28 cellular contexts compared by ENCODE assay signal in genomic region chr16:30603945-30604315, GRCh38. TPM values are rescaled to one million over a fixed set of nuclear protein-coding genes. Genes with fewer than 3 reads are reported as not detected.
DNase-seq lines count a peak whose midpoint lies in the region; ATAC-seq and TF ChIP-seq lines count a peak whose summit lies in the region.
"Had no signal": no experiment of that assay in that cellular context is flagged by ENCODE, and none has a peak within 500 bp of the region (broad histone marks: within the 10 kb centered on the region; RNA-seq: fewer than 3 reads in every experiment).

No MANE protein-coding gene starts in this region.

- no peak for TF ChIP-seq CTCF in hepatocyte (IDR thresholded peaks at IDR 0.05; ENCODE audit: poor library complexity)

- no peaks in the 10 kb centered on the region for H3K9me2 ChIP-seq in hepatocyte (replicated peaks; ENCODE audit: insufficient read depth)
- H3K9me2 ChIP-seq: SK-N-SH had no signal

- peaks cover 11% of the 10 kb centered on the region for H3K4me1 Mint-ChIP-seq in stimulated activated naive CD8-positive, alpha-beta T cell treated with anti-CD3 and anti-CD28 coated beads, Interleukin-15, Interleukin-2, amounts not matched to agents 100 ng/mL and 50 ng/mL, for 24 hours (ENCODE audit: low read depth)
- H3K4me1 Mint-ChIP-seq in stimulated activated naive CD8-positive, alpha-beta T cell treated with anti-CD3 and anti-CD28 coated beads, Interleukin-15, amount 100 ng/mL, for 72 hours, result peaks cover 23% of the 10 kb centered on the region
- H3K4me1 Mint-ChIP-seq: endodermal cell, GM23338 had no signal

- no peaks in the 10 kb centered on the region for H3K9me3 ChIP-seq in hepatocyte (ENCODE audit: low read depth)
- H3K9me3 ChIP-seq: adrenal gland; BLaER1 treated with 17β-estradiol and CSF1 and Interleukin-3, amounts not matched to agents 10 nM and 100 nM; colonic mucosa; psoas muscle; SK-N-SH; testis; vagina had no signal

- H3K27me3 ChIP-seq in hepatocyte, result no peaks in the 10 kb centered on the region
- H3K27me3 ChIP-seq: adrenal gland; BLaER1 treated with 17β-estradiol and CSF1 and Interleukin-3, amounts not matched to agents 10 nM and 100 nM; colonic mucosa; testis; vagina had no signal

- WGBS in hepatocyte (ENCODE audit: low lambda C conversion rate, missing lambda C conversion rate), result 87% methylated on average over 7 of the region's 7 CpGs

- no peak overlapping the region for H3K4me2 ChIP-seq in hepatocyte
- H3K4me2 ChIP-seq: GM23338, SK-N-SH had no signal

- no peak overlapping the region for H2AFZ ChIP-seq in hepatocyte
- H2AFZ ChIP-seq: GM23338 had no signal

- H3K4me3 Mint-ChIP-seq in stimulated activated naive CD8-positive, alpha-beta T cell treated with anti-CD3 and anti-CD28 coated beads, Interleukin-15, Interleukin-2, amounts not matched to agents 100 ng/mL and 50 ng/mL, for 24 hours, result no peak overlapping the region
- no peak overlapping the region for H3K4me3 Mint-ChIP-seq in stimulated activated naive CD8-positive, alpha-beta T cell treated with anti-CD3 and anti-CD28 coated beads, Interleukin-15, amount 100 ng/mL, for 72 hours
- H3K4me3 Mint-ChIP-seq: endodermal cell, GM23338 had no signal

- H3K36me3 ChIP-seq in hepatocyte (replicated peaks; ENCODE audit: insufficient read depth, low read depth), result no peaks in the 10 kb centered on the region

- DNase-seq in stimulated activated naive CD8-positive, alpha-beta T cell treated with anti-CD3 and anti-CD28 coated beads, Interleukin-15, amount 100 ng/mL, for 72 hours, result no peak
- peak; percentile 28 for DNase-seq in hepatocyte (ENCODE audit: low spot score)
- DNase-seq in stimulated activated CD4-positive, alpha-beta T cell treated with anti-CD3 and anti-CD28 coated beads, Interleukin-4, amount 100 ng/mL, for 1 hour, result no peak
- DNase-seq: activated gamma-delta T cell; activated T-cell treated with anti-CD3 and anti-CD28 coated beads, Interleukin-2, amount 50 U/mL, for 1 hour; adrenal gland; colonic mucosa; COR-L47; DMS79; endodermal cell; kidney glomerular epithelial cell; mesendoderm; NCI-H1105 treated with DMSO at 0.1 percent for 48 hours; NCI-H2081; NCI-H345; NCI-H748 treated with DMSO at 0.1 percent for 48 hours; nucleus accumbens; psoas muscle; RPMI8226; SK-N-SH; T-helper 2 cell; testis had no signal

- peaks cover 18% of the 10 kb centered on the region for H3K79me2 ChIP-seq in hepatocyte

- H3K27me3 Mint-ChIP-seq in stimulated activated naive CD8-positive, alpha-beta T cell treated with anti-CD3 and anti-CD28 coated beads, Interleukin-15, Interleukin-2, amounts not matched to agents 100 ng/mL and 50 ng/mL, for 24 hours, result no peaks in the 10 kb centered on the region
- H3K27me3 Mint-ChIP-seq in stimulated activated naive CD8-positive, alpha-beta T cell treated with anti-CD3 and anti-CD28 coated beads, Interleukin-15, amount 100 ng/mL, for 72 hours, result no peaks in the 10 kb centered on the region

- no peak overlapping the region for H3K4me3 ChIP-seq in hepatocyte
- H3K4me3 ChIP-seq: adrenal gland; BLaER1 treated with 17β-estradiol and CSF1 and Interleukin-3, amounts not matched to agents 10 nM and 100 nM; colonic mucosa; GM23338; psoas muscle; vagina had no signal

- H3K9me3 Mint-ChIP-seq in stimulated activated naive CD8-positive, alpha-beta T cell treated with anti-CD3 and anti-CD28 coated beads, Interleukin-15, Interleukin-2, amounts not matched to agents 100 ng/mL and 50 ng/mL, for 24 hours, result no peaks in the 10 kb centered on the region
- no peaks in the 10 kb centered on the region for H3K9me3 Mint-ChIP-seq in stimulated activated naive CD8-positive, alpha-beta T cell treated with anti-CD3 and anti-CD28 coated beads, Interleukin-15, amount 100 ng/mL, for 72 hours
- H3K9me3 Mint-ChIP-seq: endodermal cell had no signal

- no peak for ATAC-seq in stimulated activated naive CD8-positive, alpha-beta T cell treated with anti-CD3 and anti-CD28 coated beads, Interleukin-15, amount 100 ng/mL, for 72 hours
- no peak for ATAC-seq in GM19035 (IDR thresholded peaks at IDR 0.05; ENCODE audit: unreplicated experiment)
- ATAC-seq in GM19467 (IDR thresholded peaks at IDR 0.05; ENCODE audit: unreplicated experiment), result no peak

- H3K36me3 Mint-ChIP-seq in stimulated activated naive CD8-positive, alpha-beta T cell treated with anti-CD3 and anti-CD28 coated beads, Interleukin-15, Interleukin-2, amounts not matched to agents 100 ng/mL and 50 ng/mL, for 24 hours (ENCODE audit: low read depth), result peaks cover 39% of the 10 kb centered on the region

- H3K27ac Mint-ChIP-seq in stimulated activated naive CD8-positive, alpha-beta T cell treated with anti-CD3 and anti-CD28 coated beads, Interleukin-15, Interleukin-2, amounts not matched to agents 100 ng/mL and 50 ng/mL, for 24 hours, result peak overlapping the region; percentile 0
- no peak overlapping the region for H3K27ac Mint-ChIP-seq in stimulated activated naive CD8-positive, alpha-beta T cell treated with anti-CD3 and anti-CD28 coated beads, Interleukin-15, amount 100 ng/mL, for 72 hours
- H3K27ac Mint-ChIP-seq: endodermal cell, GM23338 had no signal

- H4K20me1 ChIP-seq in hepatocyte (ENCODE audit: insufficient read depth, poor library complexity, severe bottlenecking), result no peaks in the 10 kb centered on the region

- H3K4me1 ChIP-seq in hepatocyte (ENCODE audit: insufficient read depth), result peaks cover 3% of the 10 kb centered on the region

- H3K27ac ChIP-seq in hepatocyte, result no peak overlapping the region
- H3K27ac ChIP-seq: colonic mucosa, psoas muscle, testis, vagina had no signal

RNA-seq across cellular contexts. Expression of gene ZNF689, which starts 6.3 kb away (rescaled TPM):
- 7.1 and 8.0 TPM in 2 replicates for total RNA-seq in hepatocyte
- polyA plus RNA-seq in hepatocyte, result 5.6 and 8.7 TPM in 2 replicates

RNA-seq across cellular contexts. Expression of gene ZNF785, which starts 18.4 kb away (rescaled TPM):
- total RNA-seq in hepatocyte, result 10.8 and 11.7 TPM in 2 replicates
- 7.3 and 10.0 TPM in 2 replicates for polyA plus RNA-seq in hepatocyte

RNA-seq across cellular contexts. Expression of gene ZNF688, which starts 32.4 kb away (rescaled TPM):
- total RNA-seq in hepatocyte, result 7.1 and 9.8 TPM in 2 replicates
- 21.0 and 21.3 TPM in 2 replicates for polyA plus RNA-seq in hepatocyte

RNA-seq across cellular contexts. Expression of gene ZNF764, which starts 45.8 kb away (rescaled TPM):
- total RNA-seq in hepatocyte, result 9.8 and 13.8 TPM in 2 replicates
- polyA plus RNA-seq in hepatocyte, result 12.1 and 12.5 TPM in 2 replicates

RNA-seq across cellular contexts. Expression of gene PRR14, which starts 46.8 kb away (rescaled TPM):
- 6.6 and 8.1 TPM in 2 replicates for total RNA-seq in hepatocyte
- polyA plus RNA-seq in hepatocyte, result 18.7 and 20.0 TPM in 2 replicates
